Comparison of ENCODE assay signal across 21 cellular contexts in the genomic region with DNA sequence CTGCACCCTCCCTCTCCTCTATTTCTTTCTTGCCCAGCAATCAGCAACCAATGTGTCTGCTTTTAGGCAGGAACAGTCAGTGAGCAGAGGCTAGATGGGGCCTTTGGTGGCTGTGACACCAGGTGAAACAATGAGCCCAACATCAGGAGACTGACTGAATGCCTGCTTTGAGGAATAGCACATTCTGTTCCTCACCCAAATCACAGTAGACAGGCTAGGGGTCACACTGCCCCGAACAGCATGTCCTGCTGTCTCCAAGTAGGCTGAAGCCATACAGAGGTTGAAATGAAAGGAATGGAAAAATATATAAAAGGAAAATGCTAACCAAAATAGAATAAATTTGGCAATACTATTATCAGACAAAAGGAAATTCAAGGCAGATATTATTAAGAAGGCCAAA.
"Had no signal": no experiment of that assay in that cellular context is flagged by ENCODE, and none has a peak within 500 bp of the region (broad histone marks: within the 10 kb centered on the region; RNA-seq: fewer than 3 reads in every experiment).

No MANE protein-coding gene starts in this region.

- H3K4me3 ChIP-seq: MG63, SJCRH30 had no signal

- ATAC-seq: SK-N-SH treated with all-trans-retinoic acid at 6 μM for 48 hours had no signal

- H3K27me3 ChIP-seq: MG63, SJCRH30 had no signal

- H3K4me1 ChIP-seq: SJCRH30 had no signal

- H3K36me3 ChIP-seq: MG63, SJCRH30 had no signal

- H3K27ac ChIP-seq: HL-60, SJCRH30 had no signal

- DNase-seq: IMR-90, Karpas-422, KG1, MG63, NCI-H1092, NCI-H1105 treated with DMSO at 0.1 percent for 48 hours, NCI-H1417 treated with DMSO at 0.1 percent for 48 hours, NCI-H146, NCI-H1694 treated with DMSO at 0.1 percent for 48 hours, NCI-H1930, NCI-H2081, NCI-H2107, NCI-H2227 treated with DMSO at 0.1 percent for 48 hours, NCI-H524, NCI-H526 treated with DMSO at 0.1 percent for 48 hours, NCI-H748 treated with DMSO at 0.1 percent for 48 hours, RPMI8226, SHP77 treated with DMSO at 0.1 percent for 48 hours, SJCRH30 had no signal
